12 cellular contexts compared by ENCODE assay signal in genomic region chr11:94132152-94132558, GRCh38. TPM values are rescaled to one million over a fixed set of nuclear protein-coding genes. Genes with fewer than 3 reads are reported as not detected.
DNase-seq lines count a peak whose midpoint lies in the region; ATAC-seq and TF ChIP-seq lines count a peak whose summit lies in the region.
"Had no signal": no experiment of that assay in that cellular context is flagged by ENCODE, and none has a peak within 500 bp of the region (broad histone marks: within the 10 kb centered on the region; RNA-seq: fewer than 3 reads in every experiment).

No MANE protein-coding gene starts in this region.

- no peak overlapping the region for H3K27ac Mint-ChIP-seq in nephron progenitor cell
- H3K27ac Mint-ChIP-seq: CD8-positive, alpha-beta T cell; T-cell had no signal

- peaks cover 6% of the 10 kb centered on the region for H3K79me1 ChIP-seq in mesenchymal stem cell (replicated peaks; ENCODE audit: low read length, poor library complexity, severe bottlenecking)

- no peak overlapping the region for H2AFZ ChIP-seq in mesenchymal stem cell (ENCODE audit: low read depth, low read length)

- H2BK120ac ChIP-seq in mesenchymal stem cell (ENCODE audit: low read depth, low read length) = no peak overlapping the region

- H2BK5ac ChIP-seq in mesenchymal stem cell (ENCODE audit: low read depth, low read length, poor library complexity, severe bottlenecking) = no peak overlapping the region

- ATAC-seq in HG03442 (IDR thresholded peaks at IDR 0.05; ENCODE audit: unreplicated experiment) (no peak), HG03135 (IDR thresholded peaks at IDR 0.05; ENCODE audit: unreplicated experiment) (no peak)
- ATAC-seq: CD8-positive, alpha-beta T cell; T-cell had no signal

- no peak overlapping the region for H2BK15ac ChIP-seq in mesenchymal stem cell (ENCODE audit: low read depth, poor library complexity, severe bottlenecking)

- H3K27me3 ChIP-seq in HUES64 (ENCODE audit: insufficient read depth, low read length) = no peaks in the 10 kb centered on the region
- H3K27me3 ChIP-seq in mesenchymal stem cell (ENCODE audit: control insufficient read depth in 1 of 2, insufficient read depth in 1 of 2, low read length in 2 of 2) = no peaks in the 10 kb centered on the region
- H3K27me3 ChIP-seq: spleen had no signal

- H3K4me3 ChIP-seq in HUES64 (ENCODE audit: low read length) (peak overlapping the region; percentile 16; the same call in 1 of the 2 replicates), choroid plexus epithelial cell (ENCODE audit: low read depth, low read length) (no peak overlapping the region), mesenchymal stem cell (ENCODE audit: insufficient read depth in 1 of 2, low read depth in 1 of 2, low read length in 2 of 2) (peak overlapping the region in 1 of 2 experiments; percentile 96)
- H3K4me3 ChIP-seq: spleen had no signal

- H3K27ac ChIP-seq in HUES64 (ENCODE audit: low read depth, low read length) = no peak overlapping the region
- no peak overlapping the region for H3K27ac ChIP-seq in mesenchymal stem cell (ENCODE audit: low read length, poor library complexity, severe bottlenecking)

- no peak overlapping the region for H3K18ac ChIP-seq in mesenchymal stem cell (ENCODE audit: low read depth in 1 of 2, low read length in 2 of 2)

- H3K9me3 ChIP-seq in HUES64 (ENCODE audit: insufficient read depth, low read depth, low read length) (no peaks in the 10 kb centered on the region), mesenchymal stem cell (ENCODE audit: control insufficient read depth, low read length) (no peaks in the 10 kb centered on the region)
- H3K9me3 ChIP-seq: spleen had no signal

- H3K4ac ChIP-seq in mesenchymal stem cell (ENCODE audit: low read depth in 1 of 2, low read length in 2 of 2) = no peak overlapping the region

- H3K9ac ChIP-seq in HUES64 (ENCODE audit: low read depth, low read length) (no peak overlapping the region; the same call in 1 of the 2 replicates), mesenchymal stem cell (ENCODE audit: low read length) (peak overlapping the region; percentile 91)

- peaks cover 4% of the 10 kb centered on the region for H3K9me3 Mint-ChIP-seq in nephron progenitor cell
- H3K9me3 Mint-ChIP-seq: CD8-positive, alpha-beta T cell; T-cell had no signal

- no peaks in the 10 kb centered on the region for H3K27me3 Mint-ChIP-seq in nephron progenitor cell (ENCODE audit: low read depth, poor library complexity)
- H3K27me3 Mint-ChIP-seq: T-cell had no signal

- no peak overlapping the region for H3K14ac ChIP-seq in mesenchymal stem cell (ENCODE audit: low read length in 2 of 2)

- H3K4me1 Mint-ChIP-seq in nephron progenitor cell = peaks cover 23% of the 10 kb centered on the region

- DNase-seq in AG08396 (ENCODE audit: low spot score) (peak; percentile 54), choroid plexus epithelial cell (ENCODE audit: low read depth) (peak; percentile 86), mesenchymal stem cell (peak; percentile 92), nephron progenitor cell (no peak), T1000 (lab: John Stamatoyannopoulos, UW) (no peak)
- DNase-seq: activated T-cell treated with anti-CD3 and anti-CD28 coated beads, Interleukin-2, amount 50 U/mL, for 1 hour; CD8-positive, alpha-beta T cell; spleen; T-cell had no signal

- no peak overlapping the region for H4K8ac ChIP-seq in mesenchymal stem cell (ENCODE audit: low read length)

- no peak overlapping the region for H4K91ac ChIP-seq in mesenchymal stem cell (ENCODE audit: low read length)

- H3K36me3 ChIP-seq in HUES64 (ENCODE audit: insufficient read depth, low read length) (no peaks in the 10 kb centered on the region), mesenchymal stem cell (ENCODE audit: control insufficient read depth in 1 of 2, insufficient read depth in 2 of 2, low read depth in 1 of 2, low read length in 2 of 2) (no peaks in the 10 kb centered on the region)
- H3K36me3 ChIP-seq: spleen had no signal

- H3K4me2 ChIP-seq in mesenchymal stem cell (ENCODE audit: low read length, poor library complexity, severe bottlenecking) = no peak overlapping the region

- TF ChIP-seq CTCF in choroid plexus epithelial cell (conservative IDR thresholded peaks at IDR 0.05; ENCODE audit: low read depth, low read length) (no peak), nephron progenitor cell (IDR thresholded peaks at IDR 0.05) (no peak)

- no peak overlapping the region for H3K23ac ChIP-seq in mesenchymal stem cell (ENCODE audit: low read length in 2 of 2)

- WGBS in HUES64 = 90% methylated on average over 5 of the region's 5 CpGs
- 52% methylated on average over 5 of the region's 5 CpGs for WGBS in mesenchymal stem cell

- H2BK12ac ChIP-seq in mesenchymal stem cell (ENCODE audit: low read length in 2 of 2) = no peak overlapping the region

- H3K4me3 Mint-ChIP-seq in nephron progenitor cell = no peak overlapping the region
- H3K4me3 Mint-ChIP-seq: CD8-positive, alpha-beta T cell; T-cell had no signal

- H2AK5ac ChIP-seq in mesenchymal stem cell (ENCODE audit: low read length, severe bottlenecking) = no peak overlapping the region

- H3K4me1 ChIP-seq in HUES64 (ENCODE audit: insufficient read depth, low read length) = peaks cover 66% of the 10 kb centered on the region
- peaks cover 32% of the 10 kb centered on the region for H3K4me1 ChIP-seq in mesenchymal stem cell (ENCODE audit: control insufficient read depth, insufficient read depth, low read depth, low read length)

- peaks cover 20% of the 10 kb centered on the region for H3K36me3 Mint-ChIP-seq in nephron progenitor cell (ENCODE audit: low read depth)

RNA-seq across cellular contexts. Expression of gene PANX1, which starts 3.5 kb away (rescaled TPM):
- polyA plus RNA-seq in HUES64 (2013, experiment 1 of 2) = 27.5 TPM
- 27.8 TPM for polyA plus RNA-seq in HUES64 (2013, experiment 2 of 2)
- 32.0 TPM for polyA plus RNA-seq in mesenchymal stem cell (2013, experiment 1 of 2)
- polyA plus RNA-seq in mesenchymal stem cell (2013, experiment 2 of 2) = 32.5 TPM

Comparison
In these comparisons a context has a peak if more than half of its experiments do, and no peak if none do; other contexts are left out.
1. DNase-seq: peak in AG08396 (single experiment), choroid plexus epithelial cell (single experiment) and mesenchymal stem cell (single experiment); none in nephron progenitor cell (single experiment) and T1000 (single experiment).